In the genomic region with DNA sequence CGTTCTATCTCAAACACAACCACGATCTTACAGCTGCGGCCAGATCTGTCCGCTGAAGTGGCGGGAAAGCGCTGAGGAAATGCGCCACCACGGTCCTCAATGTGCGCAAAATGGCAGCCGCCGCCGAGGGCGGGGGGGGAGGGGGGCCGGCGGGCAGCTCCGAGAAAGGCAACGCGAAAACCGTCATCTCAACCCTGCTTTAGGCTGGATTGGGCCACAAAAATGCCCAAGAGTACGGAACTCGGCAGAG, we compare ENCODE assay signal across 8 cellular contexts. TPM values are rescaled to one million over a fixed set of nuclear protein-coding genes. Genes with fewer than 3 reads are reported as not detected.
DNase-seq lines count a peak whose midpoint lies in the region; ATAC-seq and TF ChIP-seq lines count a peak whose summit lies in the region.

No MANE protein-coding gene starts in this region.

- H3K9me3 Mint-ChIP-seq in activated naive CD4-positive, alpha-beta T cell treated with anti-CD3 and anti-CD28 coated beads, Interleukin-2, amount 50 U/mL, for 24 hours: no peaks in the 10 kb centered on the region

- peak overlapping the region; percentile 64 to 94 (median 85) for H3K4me3 ChIP-seq in heart right ventricle
- peak overlapping the region; percentile 71 for H3K4me3 ChIP-seq in urinary bladder (ENCODE audit: low read depth, low read length)

- H3K27me3 Mint-ChIP-seq in activated naive CD4-positive, alpha-beta T cell treated with anti-CD3 and anti-CD28 coated beads, Interleukin-2, amount 50 U/mL, for 24 hours: no peaks in the 10 kb centered on the region

- H3K36me3 Mint-ChIP-seq in activated naive CD4-positive, alpha-beta T cell treated with anti-CD3 and anti-CD28 coated beads, Interleukin-2, amount 50 U/mL, for 24 hours: peaks cover 44% of the 10 kb centered on the region

- peak overlapping the region; percentile 97 for H3K4me3 Mint-ChIP-seq in activated naive CD4-positive, alpha-beta T cell treated with anti-CD3 and anti-CD28 coated beads, Interleukin-2, amount 50 U/mL, for 24 hours

- peaks cover 57% of the 10 kb centered on the region for H3K4me1 Mint-ChIP-seq in activated naive CD4-positive, alpha-beta T cell treated with anti-CD3 and anti-CD28 coated beads, Interleukin-2, amount 50 U/mL, for 24 hours

- H3K27ac ChIP-seq in heart right ventricle: peak overlapping the region; percentile 90 to 100 (median 98)
- H3K27ac ChIP-seq in urinary bladder (ENCODE audit: low read depth): peak overlapping the region; percentile 98

- DNase-seq in AML-193 (lab: John Stamatoyannopoulos, UW): peak; percentile 41 to 60
- DNase-seq in RPMI7951 (ENCODE audit: low read depth): peak; percentile 54
- DNase-seq in heart right ventricle: peak; percentile 68 to 70
- peak in 8 of 10 donors; percentile 34 to 93 (median 58) for DNase-seq in posterior cingulate gyrus

- H3K27me3 ChIP-seq in heart right ventricle: no peaks in the 10 kb centered on the region

- TF ChIP-seq CTCF in heart right ventricle (IDR thresholded peaks at IDR 0.05): no peak

- intact Hi-C loops in heart right ventricle (cut with DNase I) (loop anchor here in 1 of 10 donors (2.0 kb wide), 1 partner anchor 148 kb away; the partner anchor contains the start of gene HNRNPLL), posterior cingulate gyrus (cut with DNase I) (loop anchor here (1.0 to 2.0 kb wide), 2 partner anchors 28 to 148 kb away; partner anchors contain the start of genes GEMIN6 and HNRNPLL)

- WGBS in heart right ventricle, 2 donors: 0 to 1% methylated on average over 18 to 21 of the region's 21 CpGs
- under 1% methylated on average over 21 of the region's 21 CpGs for WGBS in urinary bladder

- peaks cover 8 to 63% (median 42%) of the 10 kb centered on the region in 9 donors for H3K4me1 ChIP-seq in heart right ventricle
- no peaks in the 10 kb centered on the region for H3K4me1 ChIP-seq in urinary bladder (ENCODE audit: insufficient read depth)

- peak; percentile 55 for ATAC-seq in GM19395 (IDR thresholded peaks at IDR 0.05; ENCODE audit: unreplicated experiment)
- ATAC-seq in HG03460 (IDR thresholded peaks at IDR 0.05; ENCODE audit: unreplicated experiment): peak; percentile 39
- peak; percentile 71 to 83 (median 76) for ATAC-seq in heart right ventricle

- H3K36me3 ChIP-seq in heart right ventricle: peaks cover 0 to 44% (median 33%) of the 10 kb centered on the region in 9 donors
- H3K36me3 ChIP-seq in urinary bladder (ENCODE audit: insufficient read depth): peaks cover 8% of the 10 kb centered on the region

- no peaks in the 10 kb centered on the region for H3K9me3 ChIP-seq in heart right ventricle

- H3K27ac Mint-ChIP-seq in activated naive CD4-positive, alpha-beta T cell treated with anti-CD3 and anti-CD28 coated beads, Interleukin-2, amount 50 U/mL, for 24 hours: peak overlapping the region; percentile 99

RNA-seq across cellular contexts. Expression of gene SRSF7, which starts 0.4 kb away (rescaled TPM):
- total RNA-seq in RPMI7951 (2014; rRNA removed; shearing (Covaris generic)): 219 and 249 TPM in 2 replicates
- total RNA-seq in heart right ventricle (10 to 100 TPM; 33.2 to 76.8 (median 47.2) TPM), urinary bladder (115 TPM)
- polyA plus RNA-seq in heart right ventricle (10 to 100 TPM; 74.7 to 98.8 TPM), urinary bladder (132 TPM)

RNA-seq across cellular contexts. Expression of gene GEMIN6, which starts 27.3 kb away (rescaled TPM):
- total RNA-seq in RPMI7951 (2014; rRNA removed; shearing (Covaris generic)): 27.0 and 38.7 TPM in 2 replicates
- total RNA-seq in heart right ventricle (1 to 10 TPM; 6.1 to 9.7 (median 6.9) TPM), urinary bladder (12.2 TPM)
- polyA plus RNA-seq in heart right ventricle (10 to 100 TPM in 1 of 2 donors, 1 to 10 TPM in 1; 7.9 to 10.5 TPM), urinary bladder (7.7 TPM)

Comparison
In these comparisons a context has a peak if more than half of its experiments do, and no peak if none do; other contexts are left out.
1. Peak in every context shown above with its lines: DNase-seq, ATAC-seq, H3K4me3 ChIP-seq and H3K27ac ChIP-seq.